Comparison of ENCODE assay signal across 8 cellular contexts in genomic region chr15:78263907-78264303, GRCh38. TPM values are rescaled to one million over a fixed set of nuclear protein-coding genes. Genes with fewer than 3 reads are reported as not detected.
A peak's percentile ranks its signal among the peaks of the same experiment; 100 is the strongest.
DNase-seq lines count a peak whose midpoint lies in the region; ATAC-seq and TF ChIP-seq lines count a peak whose summit lies in the region.

No MANE protein-coding gene starts in this region.

- CTCF ChIA-PET in CD4-positive, alpha-beta memory T cell (lab: Charles Lee; ENCODE audit: partially characterized antibody), result no interaction called here
- CTCF ChIA-PET in T-cell (lab: Charles Lee), result interaction anchor here in 1 of 2 donors (0.6 kb wide), 1 partner anchor 11 kb away, joined by 3 read pairs; no protein-coding TSS in a partner anchor

- H3K9me3 ChIP-seq in CD4-positive, alpha-beta memory T cell (ENCODE audit: control insufficient read depth in 1 of 2, low read length in 2 of 2), result no peaks in the 10 kb centered on the region
- H3K9me3 ChIP-seq in parathyroid adenoma (ENCODE audit: control insufficient read depth, low read length), result no peaks in the 10 kb centered on the region

- H3K27me3 Mint-ChIP-seq in CD4-positive, alpha-beta memory T cell, result no peaks in the 10 kb centered on the region
- H3K27me3 Mint-ChIP-seq in T-cell, result no peaks in the 10 kb centered on the region

- peak overlapping the region in 5 of 7 donors; percentile 47 to 89 (median 75) for H3K27ac Mint-ChIP-seq in CD4-positive, alpha-beta memory T cell
- peak overlapping the region in 1 of 2 donors; percentile 79 for H3K27ac Mint-ChIP-seq in T-cell

- DNase-seq in CD4-positive, alpha-beta memory T cell, result no peak
- DNase-seq in T-cell, result peak in 1 of 34 experiments; percentile 3
- DNase-seq in epithelial cell of proximal tubule (ENCODE audit: low read depth), result no peak
- DNase-seq in C1 segment of cervical spinal cord (lab: John Stamatoyannopoulos, UW), result no peak

- TF ChIP-seq CTCF in epithelial cell of proximal tubule (conservative IDR thresholded peaks at IDR 0.05; ENCODE audit: low read depth, low read length) (no peak), parathyroid adenoma (IDR thresholded peaks at IDR 0.05) (no peak)

- no peaks in the 10 kb centered on the region for H3K9me3 Mint-ChIP-seq in CD4-positive, alpha-beta memory T cell
- H3K9me3 Mint-ChIP-seq in T-cell, result no peaks in the 10 kb centered on the region

- H3K36me3 Mint-ChIP-seq in CD4-positive, alpha-beta memory T cell, result peaks cover 0 to 4% of the 10 kb centered on the region in 2 donors
- no peaks in the 10 kb centered on the region for H3K36me3 Mint-ChIP-seq in T-cell

- peak overlapping the region; percentile 47 for H3K4me2 ChIP-seq in parathyroid adenoma (ENCODE audit: low read length)

- H3K4me1 ChIP-seq in CD4-positive, alpha-beta memory T cell (ENCODE audit: insufficient read depth, low read length), result peaks cover 22% of the 10 kb centered on the region
- H3K4me1 ChIP-seq in parathyroid adenoma, result peaks cover 2% of the 10 kb centered on the region

- peaks cover 19 to 31% (median 22%) of the 10 kb centered on the region in 4 donors for H3K4me1 Mint-ChIP-seq in CD4-positive, alpha-beta memory T cell
- H3K4me1 Mint-ChIP-seq in T-cell, result peaks cover 30 to 35% (median 33%) of the 10 kb centered on the region in 3 donors

- H3K27me3 ChIP-seq in CD4-positive, alpha-beta memory T cell (ENCODE audit: insufficient read depth, low read length), result no peaks in the 10 kb centered on the region
- H3K27me3 ChIP-seq in parathyroid adenoma (ENCODE audit: control insufficient read depth, insufficient read depth, low read length), result no peaks in the 10 kb centered on the region

- peak overlapping the region; percentile 97 for H2AFZ ChIP-seq in parathyroid adenoma

- peak overlapping the region in 7 of 8 donors; percentile 69 to 83 (median 72) for H3K4me3 Mint-ChIP-seq in CD4-positive, alpha-beta memory T cell
- H3K4me3 Mint-ChIP-seq in T-cell, result peak overlapping the region; percentile 50 to 76 (median 69)

- no peak overlapping the region for H3K9ac ChIP-seq in parathyroid adenoma

- H3K36me3 ChIP-seq in CD4-positive, alpha-beta memory T cell (ENCODE audit: insufficient read depth, low read length), result no peaks in the 10 kb centered on the region
- no peaks in the 10 kb centered on the region for H3K36me3 ChIP-seq in parathyroid adenoma (ENCODE audit: control insufficient read depth, insufficient read depth, low read length)

- peak in 1 of 4 experiments; percentile 1 for ATAC-seq in T-cell (replicated peaks in 1 of 4)
- ATAC-seq in GM18873 (IDR thresholded peaks at IDR 0.05; ENCODE audit: low FRiP score, unreplicated experiment), result no peak
- no peak for ATAC-seq in GM19397 (IDR thresholded peaks at IDR 0.05; ENCODE audit: unreplicated experiment)
- no peak for ATAC-seq in GM19035 (IDR thresholded peaks at IDR 0.05; ENCODE audit: unreplicated experiment)

- no peaks in the 10 kb centered on the region for H3K79me2 ChIP-seq in parathyroid adenoma

- peak overlapping the region; percentile 50 for H3K27ac ChIP-seq in CD4-positive, alpha-beta memory T cell (ENCODE audit: low read depth, low read length)
- no peak overlapping the region for H3K27ac ChIP-seq in parathyroid adenoma

- H3K4me3 ChIP-seq in CD4-positive, alpha-beta memory T cell (ENCODE audit: low read length in 2 of 2), result peak overlapping the region in 1 of 2 donors; percentile 43
- H3K4me3 ChIP-seq in epithelial cell of proximal tubule (ENCODE audit: low read depth, low read length), result peak overlapping the region; percentile 74
- peak overlapping the region; percentile 25 for H3K4me3 ChIP-seq in parathyroid adenoma (ENCODE audit: low read depth, low read length)

- POLR2A ChIA-PET in CD4-positive, alpha-beta memory T cell (lab: Charles Lee; ENCODE audit: partially characterized antibody), result interaction anchor here (1.0 to 3.8 kb wide), 6 partner anchors 10 to 222 kb away, joined by 3 to 47 read pairs (median 10); partner anchors contain the start of genes IDH3A, IREB2 and SKIC8
- POLR2A ChIA-PET in T-cell (lab: Charles Lee), result interaction anchor here (0.6 to 1.1 kb wide), 6 partner anchors 22 to 609 kb away, joined by 3 to 8 read pairs (median 6); partner anchors contain the start of genes MORF4L1 (in 1 of the 2) and SKIC8 (in 1 of the 2)

- intact Hi-C loops in CD4-positive, alpha-beta memory T cell (cut with micrococcal nuclease), result no loop called here

RNA-seq across cellular contexts. Expression of gene DNAJA4, which starts 0.5 kb away (rescaled TPM):
- 10 to 100 TPM; 31.5 to 32.8 TPM for total RNA-seq in CD4-positive, alpha-beta memory T cell
- polyA plus RNA-seq in CD4-positive, alpha-beta memory T cell, result 10 to 100 TPM in 1 of 2 donors, 1 to 10 TPM in 1; 7.8 to 12.0 TPM
- 10 to 100 TPM; 29.0 to 50.4 (median 32.6) TPM for total RNA-seq in T-cell
- total RNA-seq in epithelial cell of proximal tubule, result 10.2 and 11.1 TPM in 2 replicates

RNA-seq across cellular contexts. Expression of gene ACSBG1, which starts 29.5 kb away (rescaled TPM):
- total RNA-seq in CD4-positive, alpha-beta memory T cell, result not detected
- not detected for polyA plus RNA-seq in CD4-positive, alpha-beta memory T cell
- total RNA-seq in T-cell (not detected), epithelial cell of proximal tubule (0.07 and 0.35 TPM in 2 replicates)

RNA-seq across cellular contexts. Expression of gene SKIC8, which starts 35.5 kb away (rescaled TPM):
- 10 to 100 TPM; 43.6 to 45.5 TPM for total RNA-seq in CD4-positive, alpha-beta memory T cell
- polyA plus RNA-seq in CD4-positive, alpha-beta memory T cell, result 100 to 1,000 TPM in 1 of 2 donors, 10 to 100 TPM in 1; 77.7 to 145 TPM
- 10 to 100 TPM; 25.6 to 42.8 (median 33.5) TPM for total RNA-seq in T-cell
- 62.7 and 79.1 TPM in 2 replicates for total RNA-seq in epithelial cell of proximal tubule
